Comparison of ENCODE assay signal across 8 cellular contexts in the genomic region with DNA sequence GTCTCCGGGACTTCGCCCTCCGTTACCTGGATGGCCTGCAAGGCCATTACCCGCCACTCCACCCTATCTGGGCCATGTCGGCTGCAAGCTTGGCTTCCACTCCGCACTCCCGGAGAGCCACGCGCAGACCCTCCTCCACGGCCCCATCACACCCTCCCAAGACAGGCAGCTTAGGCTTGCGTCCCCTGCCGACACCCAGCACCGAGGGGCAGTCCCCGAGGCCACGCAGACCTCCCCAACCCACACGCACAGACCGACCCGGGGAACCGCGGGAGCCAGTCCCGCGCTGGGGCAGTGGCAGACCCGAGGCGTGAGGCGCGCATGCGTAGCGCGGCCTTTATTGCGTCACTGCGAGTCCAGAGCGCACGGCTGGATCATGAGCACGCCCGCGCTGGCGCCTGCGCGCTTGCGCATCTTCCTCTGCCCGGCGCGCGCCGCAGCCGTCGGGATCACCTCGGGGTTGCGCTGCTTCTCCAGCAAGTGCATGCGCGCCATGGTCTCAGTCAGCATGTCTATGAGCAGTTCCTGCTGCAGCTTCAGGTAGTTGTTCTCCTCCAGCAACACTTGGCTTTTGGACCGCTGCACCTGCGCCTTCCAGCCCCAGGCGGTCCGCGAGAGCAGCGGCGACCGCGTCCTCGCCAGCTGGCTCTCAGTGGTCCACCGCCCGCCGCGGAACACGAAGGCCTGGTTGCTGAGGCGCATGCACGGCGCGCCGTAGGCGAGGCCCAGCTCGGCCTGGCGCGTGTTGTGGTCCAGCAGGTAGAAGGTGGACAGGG. TPM values are rescaled to one million over a fixed set of nuclear protein-coding genes. Genes with fewer than 3 reads are reported as not detected.
DNase-seq lines count a peak whose midpoint lies in the region; ATAC-seq and TF ChIP-seq lines count a peak whose summit lies in the region.

No MANE protein-coding gene starts in this region.

- ATAC-seq in HG02610 (IDR thresholded peaks at IDR 0.05; ENCODE audit: unreplicated experiment) = peak; percentile 91
- ATAC-seq in SK-N-SH treated with all-trans-retinoic acid at 6 μM for 48 hours = peak; percentile 95

- H4K20me1 ChIP-seq in osteoblast (ENCODE audit: insufficient read depth, low read length) = no peaks in the 10 kb centered on the region

- H3K4me1 Mint-ChIP-seq in activated naive CD8-positive, alpha-beta T cell (ENCODE audit: low read depth) = peaks cover 26% of the 10 kb centered on the region

- no peaks in the 10 kb centered on the region for H3K36me3 ChIP-seq in osteoblast (ENCODE audit: insufficient read depth, low read length)
- H3K36me3 ChIP-seq in testis (ENCODE audit: low read depth, missing control alignments) = no peaks in the 10 kb centered on the region

- H3K27me3 Mint-ChIP-seq in activated naive CD8-positive, alpha-beta T cell = no peaks in the 10 kb centered on the region

- peak overlapping the region; percentile 70 for H3K27ac ChIP-seq in osteoblast (ENCODE audit: low read depth, low read length)
- H3K27ac ChIP-seq in testis = peak overlapping the region; percentile 89 to 95

- peaks cover 25% of the 10 kb centered on the region for H3K79me2 ChIP-seq in osteoblast (ENCODE audit: insufficient read depth, low read length)

- peak overlapping the region; percentile 97 for H3K4me3 Mint-ChIP-seq in activated naive CD8-positive, alpha-beta T cell

- peak overlapping the region; percentile 95 for H3K27ac Mint-ChIP-seq in activated naive CD8-positive, alpha-beta T cell

- WGBS in testis, 2 donors = 0 to 2% methylated on average over 40 to 71 of the region's 75 CpGs

- H2AFZ ChIP-seq in osteoblast (ENCODE audit: low read length) = peak overlapping the region; percentile 96

- H3K27me3 ChIP-seq in osteoblast (ENCODE audit: insufficient read depth, low read length) (no peaks in the 10 kb centered on the region), testis (no peaks in the 10 kb centered on the region)

- H3K9me3 ChIP-seq in osteoblast (ENCODE audit: low read depth, low read length) (no peaks in the 10 kb centered on the region), testis (no peaks in the 10 kb centered on the region)

- DNase-seq in GM10266 (ENCODE audit: extremely low spot score) (peak; percentile 93), NCI-H1048 (lab: John Stamatoyannopoulos, UW) (peak; percentile 91), head of caudate nucleus (peak; percentile 88 to 98 (median 95)), osteoblast (ENCODE audit: insufficient read length, low spot score, missing footprints) (peak; percentile 98), testis (peak; percentile 97)

- H3K4me3 ChIP-seq in osteoblast (ENCODE audit: insufficient read depth, low read length) = peak overlapping the region; percentile 81
- H3K4me3 ChIP-seq in testis = peak overlapping the region; percentile 69 to 87

- TF ChIP-seq POLR2A in testis (IDR thresholded peaks at IDR 0.05) = peak; percentile 49

- H3K4me1 ChIP-seq in osteoblast (ENCODE audit: insufficient read depth, low read length) (peaks cover 12% of the 10 kb centered on the region), testis (peaks cover 15% of the 10 kb centered on the region)

- TF ChIP-seq CTCF in GM10266 (IDR thresholded peaks at IDR 0.05; ENCODE audit: control insufficient read depth, insufficient read depth, low read depth, missing control alignments) (peak; percentile 29), osteoblast (IDR thresholded peaks at IDR 0.05; ENCODE audit: extremely low read depth, low read depth, low read length) (no peak), testis (IDR thresholded peaks at IDR 0.05) (no peak)

- H3K9me3 Mint-ChIP-seq in activated naive CD8-positive, alpha-beta T cell (ENCODE audit: low read depth) = no peaks in the 10 kb centered on the region

- H3K36me3 Mint-ChIP-seq in activated naive CD8-positive, alpha-beta T cell = peaks cover 9% of the 10 kb centered on the region

- intact Hi-C loops in head of caudate nucleus (cut with DNase I) (loop anchor here (2.0 kb wide), 1 partner anchor 20 kb away; a partner anchor contains a TSS), testis (cut with DNase I; ENCODE audit: low total_unique reads) (no loop called here)

- peak overlapping the region; percentile 98 for H3K4me2 ChIP-seq in osteoblast (ENCODE audit: insufficient read depth, low read length)

TF ChIP-seq in SK-N-SH treated with all-trans-retinoic acid at 6 μM for 48 hours, 23 proteins besides CTCF, POLR2A, EP300 and RAD21:
- TF ChIP-seq ZNF70 (CRISPR knock-in tag; IDR thresholded peaks at IDR 0.05) = 0 out of 2 replicates have a peak, but pooled peaks have one; percentile 8
- TF ChIP-seq BACH2 (CRISPR knock-in tag; IDR thresholded peaks at IDR 0.05; ENCODE audit: borderline replicate concordance) = no peak
- TF ChIP-seq SNAI2 (CRISPR knock-in tag; IDR thresholded peaks at IDR 0.05) = 0 out of 2 replicates have a peak, but pooled peaks have one; percentile 29
TF ChIP-seq in SK-N-SH treated with all-trans-retinoic acid at 6 μM for 48 hours: peak in this region for 2.

RNA-seq across cellular contexts. Expression of a gene that starts 2.4 kb away (rescaled TPM):
- total RNA-seq in osteoblast = not detected in 2 replicates
- total RNA-seq in testis = 10 to 100 TPM in 1 of 2 donors, 1 to 10 TPM in 1; 6.4 to 12.8 TPM
- polyA plus RNA-seq in testis (ENCODE audit: insufficient read depth, low read depth, low replicate concordance) = 7.8 TPM

RNA-seq across cellular contexts. Expression of a gene that starts 20.3 kb away (rescaled TPM):
- total RNA-seq in osteoblast = 689 and 698 TPM in 2 replicates
- total RNA-seq in testis = 100 to 1,000 TPM; 296 to 351 TPM
- 462 TPM for polyA plus RNA-seq in testis (ENCODE audit: insufficient read depth, low read depth, low replicate concordance)

RNA-seq across cellular contexts. Expression of a gene that starts 54.2 kb away (rescaled TPM):
- 12.4 and 14.1 TPM in 2 replicates for total RNA-seq in osteoblast
- 10 to 100 TPM; 52.5 to 60.7 TPM for total RNA-seq in testis
- polyA plus RNA-seq in testis (ENCODE audit: insufficient read depth, low read depth, low replicate concordance) = 23.5 TPM

RNA-seq across cellular contexts. Expression of a gene that starts 55.0 kb away (rescaled TPM):
- 354 and 368 TPM in 2 replicates for total RNA-seq in osteoblast
- total RNA-seq in testis = 100 to 1,000 TPM; 626 to 636 TPM
- polyA plus RNA-seq in testis (ENCODE audit: insufficient read depth, low read depth, low replicate concordance) = 395 TPM

Comparison
In these comparisons a context has a peak if more than half of its experiments do, and no peak if none do; other contexts are left out.
1. Peak in every context shown above with its lines: DNase-seq, ATAC-seq, H3K4me3 ChIP-seq and H3K27ac ChIP-seq.